9 cellular contexts compared by ENCODE assay signal in the genomic region with DNA sequence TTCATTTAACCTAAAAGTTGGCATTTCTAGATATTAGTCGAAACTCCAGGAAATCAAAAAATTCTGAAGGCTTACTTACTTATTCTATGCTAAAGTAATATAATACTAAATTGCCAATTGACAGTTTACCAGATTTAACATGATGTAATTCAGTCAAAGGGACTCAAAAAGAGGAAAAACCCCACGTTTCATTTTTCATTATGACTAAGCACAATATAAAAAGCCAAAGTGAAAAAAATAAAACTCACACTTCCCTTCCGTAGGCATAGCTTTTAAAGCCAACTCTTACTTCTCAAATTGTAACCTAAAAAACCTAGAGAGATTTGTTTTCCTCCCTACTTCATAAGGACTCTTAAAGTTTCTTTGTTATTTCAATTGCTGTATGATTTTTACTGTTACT.
DNase-seq lines count a peak whose midpoint lies in the region; ATAC-seq, FAIRE-seq and TF ChIP-seq lines count a peak whose summit lies in the region.
"Had no signal": no experiment of that assay in that cellular context is flagged by ENCODE, and none has a peak within 500 bp of the region (broad histone marks: within the 10 kb centered on the region; RNA-seq: fewer than 3 reads in every experiment).

No MANE protein-coding gene starts in this region.

- FAIRE-seq in HTR-8/SVneo (lab: Jason Lieb, UNC) = no peak
- FAIRE-seq: frontal cortex had no signal

- H3K27ac ChIP-seq in fibroblast of lung (ENCODE audit: insufficient read depth, low read length) = peak overlapping the region; percentile 14
- no peak overlapping the region for H3K27ac ChIP-seq in Karpas-422 (ENCODE audit: low read length)

- TF ChIP-seq CTCF in GM12865 (IDR thresholded peaks at IDR 0.05; ENCODE audit: insufficient read depth, low read depth, low read length, missing control alignments) (no peak), fibroblast of lung (conservative IDR thresholded peaks at IDR 0.05 in 1 of 2, IDR thresholded peaks at IDR 0.05 in 1 of 2; ENCODE audit: low read depth in 1 of 2, low read length in 2 of 2) (no peak)

- no peaks in the 10 kb centered on the region for H3K4me1 ChIP-seq in fibroblast of lung (ENCODE audit: control insufficient read depth, extremely low read depth, insufficient read depth, low read length)
- H3K4me1 ChIP-seq in Karpas-422 (ENCODE audit: low read length) = no peaks in the 10 kb centered on the region

- H3K9ac ChIP-seq in fibroblast of lung (ENCODE audit: insufficient read depth, low read length) (no peak overlapping the region), Karpas-422 (ENCODE audit: low read length) (no peak overlapping the region)

- H3K79me2 ChIP-seq in fibroblast of lung (ENCODE audit: control insufficient read depth, insufficient read depth, low read length) (no peaks in the 10 kb centered on the region), Karpas-422 (ENCODE audit: low read length) (peaks cover 34% of the 10 kb centered on the region)

- H3K36me3 ChIP-seq in fibroblast of lung (ENCODE audit: control insufficient read depth, insufficient read depth, low read length) = no peaks in the 10 kb centered on the region
- peaks cover 61% of the 10 kb centered on the region for H3K36me3 ChIP-seq in Karpas-422 (ENCODE audit: insufficient read depth, low read length)

- no peaks in the 10 kb centered on the region for H3K9me3 ChIP-seq in fibroblast of lung (ENCODE audit: control insufficient read depth, insufficient read depth, low read depth, low read length)
- H3K9me3 ChIP-seq in Karpas-422 (ENCODE audit: low read length) = no peaks in the 10 kb centered on the region

- H3K9me2 ChIP-seq in Karpas-422 (replicated peaks; ENCODE audit: insufficient read depth, low read length) = no peaks in the 10 kb centered on the region

- ATAC-seq in GM21423 (IDR thresholded peaks at IDR 0.05; ENCODE audit: unreplicated experiment) = peak; percentile 91
- ATAC-seq in HG03558 (IDR thresholded peaks at IDR 0.05; ENCODE audit: extremely low read depth, unreplicated experiment) = peak; percentile 82

- H3K4me2 ChIP-seq in fibroblast of lung (ENCODE audit: extremely low read depth, insufficient read depth, low read length) (no peak overlapping the region), Karpas-422 (ENCODE audit: low read depth, low read length, poor library complexity, severe bottlenecking) (no peak overlapping the region)

- H3K27me3 ChIP-seq in fibroblast of lung (ENCODE audit: control insufficient read depth, insufficient read depth, low read length) = no peaks in the 10 kb centered on the region
- no peaks in the 10 kb centered on the region for H3K27me3 ChIP-seq in Karpas-422 (ENCODE audit: low read length)

- H3K4me3 ChIP-seq in GM12865 (ENCODE audit: low read depth, low read length) (no peak overlapping the region; the same call in 1 of the 2 replicates), fibroblast of lung (replicated peaks in 1 of 4; ENCODE audit: control extremely low read depth in 1 of 4, insufficient read depth in 1 of 4, low read depth in 3 of 4, low read length in 4 of 4) (no peak overlapping the region), Karpas-422 (ENCODE audit: low read length) (no peak overlapping the region)

- H2AFZ ChIP-seq in fibroblast of lung (ENCODE audit: low read length) = no peak overlapping the region
- no peak overlapping the region for H2AFZ ChIP-seq in Karpas-422 (ENCODE audit: low read length)

- DNase-seq in GM12865 (ENCODE audit: low read depth) = peak; percentile 79
- peak; percentile 3 to 17 for DNase-seq in fibroblast of lung (ENCODE audit: low read depth in 2 of 2)
- DNase-seq in Karpas-422 = no peak
- DNase-seq in anterior cingulate cortex (lab: John Stamatoyannopoulos, UW) = no peak
- no peak for DNase-seq in HTR-8/SVneo (ENCODE audit: insufficient read length, low spot score)
- no peak for DNase-seq in OCI-M2 (lab: John Stamatoyannopoulos, UW; ENCODE audit: unreplicated experiment)

- no peaks in the 10 kb centered on the region for H4K20me1 ChIP-seq in fibroblast of lung (ENCODE audit: control insufficient read depth, extremely low read depth, insufficient read depth, low read length)
- no peaks in the 10 kb centered on the region for H4K20me1 ChIP-seq in Karpas-422 (ENCODE audit: insufficient read depth, low read depth, low read length)

Comparison
In these comparisons a context has a peak if more than half of its experiments do, and no peak if none do; other contexts are left out.
1. DNase-seq: peak in GM12865 (single experiment) and fibroblast of lung (2 of 2); none in Karpas-422 (single experiment), anterior cingulate cortex (0 of 58), HTR-8/SVneo (single experiment) and OCI-M2 (single experiment).